Comparison of ENCODE assay signal across 21 cellular contexts in the genomic region with DNA sequence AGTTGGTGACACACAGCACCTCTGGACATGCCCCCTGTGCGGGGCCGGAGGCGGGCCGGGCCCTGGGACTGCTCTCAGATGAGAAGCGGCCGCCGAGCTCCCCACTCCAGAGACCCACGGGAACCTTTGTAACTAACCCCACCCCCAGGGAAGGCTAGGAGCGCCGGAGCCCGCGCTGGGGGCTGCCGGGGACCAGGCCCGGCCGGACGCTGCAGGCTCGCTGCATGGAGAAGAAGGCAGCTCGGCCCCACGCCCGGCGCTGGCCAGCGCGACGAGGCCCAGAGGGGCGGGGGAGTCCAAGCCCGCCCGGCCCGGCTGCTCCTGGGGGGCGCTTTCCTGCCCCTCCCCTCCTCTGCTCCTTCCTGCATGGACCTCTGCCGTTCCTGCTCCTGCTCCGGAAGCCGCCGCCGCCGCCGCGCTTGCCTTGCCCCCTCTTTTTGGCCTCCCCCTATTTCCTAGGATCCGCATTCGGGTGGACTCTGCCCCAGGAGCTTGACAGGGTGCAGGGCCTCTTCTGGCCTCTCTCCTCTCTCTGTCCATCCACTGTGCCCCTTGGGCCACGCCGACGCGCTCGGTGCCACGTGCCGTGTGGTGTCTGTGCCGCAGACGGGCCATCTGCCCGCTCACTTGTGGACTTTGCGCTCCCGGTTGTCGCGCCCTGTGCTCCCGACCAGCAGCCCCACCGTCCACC. TPM values are rescaled to one million over a fixed set of nuclear protein-coding genes. Genes with fewer than 3 reads are reported as not detected.
"Had no signal": no experiment of that assay in that cellular context is flagged by ENCODE, and none has a peak within 500 bp of the region (broad histone marks: within the 10 kb centered on the region; RNA-seq: fewer than 3 reads in every experiment).

No MANE protein-coding gene starts in this region.

- H3K27ac ChIP-seq: WERI-Rb-1 had no signal

- DNase-seq: activated CD4-positive, alpha-beta T cell treated with anti-CD3 and anti-CD28 coated beads for 4 hours; activated CD8-positive, alpha-beta memory T cell treated with anti-CD3 and anti-CD28 coated beads, Interleukin-2, amount 50 U/mL, for 48 hours; activated CD8-positive, alpha-beta T cell treated with anti-CD3 and anti-CD28 coated beads, Interleukin-2, amount 10 ng/mL, durations not matched to agents 7 days and 5 days; activated naive CD4-positive, alpha-beta T cell; activated T-cell treated with anti-CD3 and anti-CD28 coated beads, Interleukin-2, amount 50 U/mL, for 1 hour; aorta; Karpas-422; NCI-H1105 treated with DMSO at 0.1 percent for 48 hours; NCI-H187 treated with DMSO at 0.1 percent for 48 hours; NCI-H2081 treated with DMSO at 0.1 percent for 48 hours; NCI-H446; PC-3; SHP77 treated with DMSO at 0.1 percent for 48 hours; T-cell; T-helper 2 cell; T1000; WERI-Rb-1 had no signal

- FAIRE-seq: bronchial epithelial cell, RCC 7860, TTC549 had no signal

RNA-seq across cellular contexts. Expression of a gene that starts 44.6 kb away (rescaled TPM):
- total RNA-seq: activated CD8-positive, alpha-beta T cell treated with anti-CD3 and anti-CD28 coated beads, Interleukin-2, amount 10 ng/mL, durations not matched to agents 7 days and 5 days; aorta; bronchial epithelial cell; PC-3; SK-MEL-5; T-cell had no signal
- polyA plus RNA-seq: aorta had no signal
